ENCODE assay signal across 15 cellular contexts in the genomic region with DNA sequence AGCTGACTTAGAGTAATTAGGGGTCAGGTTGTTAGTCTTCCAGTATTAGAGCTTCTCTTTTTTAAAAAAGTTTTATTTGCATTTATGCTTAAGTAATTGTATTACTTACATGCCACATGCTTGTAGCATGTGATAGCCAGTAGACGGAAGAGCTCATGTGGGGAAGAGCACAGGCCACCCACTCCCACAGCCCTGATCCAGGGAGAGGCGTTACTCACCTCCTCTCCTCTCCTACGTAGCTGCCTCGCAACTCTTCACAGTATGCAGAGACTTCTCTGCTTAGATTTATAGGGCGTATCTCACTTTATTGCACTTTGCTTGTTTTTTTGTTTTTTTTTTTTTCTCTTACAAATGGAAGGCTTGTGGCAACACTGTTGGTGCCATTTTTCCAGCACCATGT.
DNase-seq lines count a peak whose midpoint lies in the region; ATAC-seq and TF ChIP-seq lines count a peak whose summit lies in the region.
"Had no signal": no experiment of that assay in that cellular context is flagged by ENCODE, and none has a peak within 500 bp of the region (broad histone marks: within the 10 kb centered on the region; RNA-seq: fewer than 3 reads in every experiment).

No MANE protein-coding gene starts in this region.

- H3K9ac ChIP-seq in DND-41 (ENCODE audit: low read depth, low read length): no peak overlapping the region

- H3K9me3 Mint-ChIP-seq in activated T-helper 17 cell treated with anti-CD3 and anti-CD28 coated beads, Interleukin-2, amount 50 U/mL, for 72 hours: no peaks in the 10 kb centered on the region
- H3K9me3 Mint-ChIP-seq in stimulated activated naive CD8-positive, alpha-beta T cell treated with anti-CD3 and anti-CD28 coated beads, Interleukin-15, amount 100 ng/mL, for 72 hours: no peaks in the 10 kb centered on the region
- H3K9me3 Mint-ChIP-seq: CD4-positive, alpha-beta T cell; IgD-negative memory B cell had no signal

- TF ChIP-seq CTCF in DND-41 (IDR thresholded peaks at IDR 0.05; ENCODE audit: borderline replicate concordance, extremely low read depth, low read length, poor library complexity, severe bottlenecking): no peak
- TF ChIP-seq CTCF in gastrocnemius medialis (IDR thresholded peaks at IDR 0.05 in 4 of 5, conservative IDR thresholded peaks at IDR 0.05 in 1 of 5): no peak
- no peak for TF ChIP-seq CTCF in suprapubic skin (IDR thresholded peaks at IDR 0.05)
- no peak for TF ChIP-seq CTCF in esophagus squamous epithelium (IDR thresholded peaks at IDR 0.05)

- peaks cover 32% of the 10 kb centered on the region for H3K4me1 Mint-ChIP-seq in activated T-helper 17 cell treated with anti-CD3 and anti-CD28 coated beads, Interleukin-2, amount 50 U/mL, for 72 hours
- H3K4me1 Mint-ChIP-seq in stimulated activated naive CD8-positive, alpha-beta T cell treated with anti-CD3 and anti-CD28 coated beads, Interleukin-15, amount 100 ng/mL, for 72 hours: peaks cover 43% of the 10 kb centered on the region

- H3K9me3 ChIP-seq in DND-41 (ENCODE audit: insufficient read depth, low read length, severe bottlenecking) (no peaks in the 10 kb centered on the region), gastrocnemius medialis (no peaks in the 10 kb centered on the region), suprapubic skin (no peaks in the 10 kb centered on the region), esophagus squamous epithelium (no peaks in the 10 kb centered on the region)
- H3K9me3 ChIP-seq: HAP-1 had no signal

- H3K27ac Mint-ChIP-seq in activated T-helper 17 cell treated with anti-CD3 and anti-CD28 coated beads, Interleukin-2, amount 50 U/mL, for 72 hours: peak overlapping the region; percentile 56
- H3K27ac Mint-ChIP-seq in stimulated activated naive CD8-positive, alpha-beta T cell treated with anti-CD3 and anti-CD28 coated beads, Interleukin-15, amount 100 ng/mL, for 72 hours: no peak overlapping the region
- H3K27ac Mint-ChIP-seq: B cell; CD4-positive, alpha-beta T cell had no signal

- WGBS in suprapubic skin: 92% methylated on average over 5 of the region's 5 CpGs
- 89 to 98% methylated on average over 5 of the region's 5 CpGs for WGBS in esophagus squamous epithelium, 2 donors

- ATAC-seq in DND-41 (ENCODE audit: insufficient read depth, low read depth) (no peak), gastrocnemius medialis (no peak)
- no peak for ATAC-seq in activated T-helper 17 cell treated with anti-CD3 and anti-CD28 coated beads, Interleukin-2, amount 50 U/mL, for 72 hours (replicated peaks)
- no peak for ATAC-seq in stimulated activated naive CD8-positive, alpha-beta T cell treated with anti-CD3 and anti-CD28 coated beads, Interleukin-15, amount 100 ng/mL, for 72 hours
- ATAC-seq: HepG2 had no signal

- peaks cover 66% of the 10 kb centered on the region for H3K36me3 Mint-ChIP-seq in activated T-helper 17 cell treated with anti-CD3 and anti-CD28 coated beads, Interleukin-2, amount 50 U/mL, for 72 hours (ENCODE audit: low read depth)

- intact Hi-C loops in gastrocnemius medialis (cut with DNase I; ENCODE audit: low total_unique reads) (loop anchor here (5.0 kb wide), 1 partner anchor 57 kb away; no protein-coding TSS in a partner anchor), esophagus squamous epithelium (cut with DNase I) (no loop called here)

- DNase-seq in DND-41 (no peak), gastrocnemius medialis (no peak), suprapubic skin (ENCODE audit: low spot score in 2 of 2) (no peak), esophagus squamous epithelium (lab: John Stamatoyannopoulos, UW) (no peak), NCI-H2081 (lab: John Stamatoyannopoulos, UW) (no peak)
- DNase-seq in stimulated activated naive CD8-positive, alpha-beta T cell treated with anti-CD3 and anti-CD28 coated beads, Interleukin-15, amount 100 ng/mL, for 72 hours: no peak
- DNase-seq: CD4-positive, alpha-beta T cell; DMS153; GF-D8 had no signal

- no peak overlapping the region for H2AFZ ChIP-seq in DND-41 (ENCODE audit: low read depth, low read length)

- H4K20me1 ChIP-seq in DND-41 (ENCODE audit: insufficient read depth, low read length): peaks cover 81% of the 10 kb centered on the region

- in situ Hi-C loops in gastrocnemius medialis (cut with MboI; ENCODE audit: low sequenced_read_pairs in 4 of 4): loop anchor here in 3 of 4 donors (10.0 to 25.0 kb wide), 2 partner anchors 160 to 313 kb away; a partner anchor contains a TSS

- no peak for TF ChIP-seq POLR2A in gastrocnemius medialis (IDR thresholded peaks at IDR 0.05)
- TF ChIP-seq POLR2A in suprapubic skin (IDR thresholded peaks at IDR 0.05): no peak
- no peak for TF ChIP-seq POLR2A in esophagus squamous epithelium (IDR thresholded peaks at IDR 0.05)

- H3K36me3 ChIP-seq in DND-41 (ENCODE audit: insufficient read depth, low read length) (peaks cover 80% of the 10 kb centered on the region), gastrocnemius medialis (no peaks in the 10 kb centered on the region), suprapubic skin (peaks cover 28% of the 10 kb centered on the region), esophagus squamous epithelium (peaks cover 0 to 66% (median 6%) of the 10 kb centered on the region in 3 donors)
- H3K36me3 ChIP-seq: HAP-1 had no signal

- H3K4me1 ChIP-seq in DND-41 (ENCODE audit: insufficient read depth, low read length) (0 out of 2 replicates have a peak, but pooled peaks cover 7% of the 10 kb centered on the region), gastrocnemius medialis (peaks cover 37 to 67% of the 10 kb centered on the region in 2 donors), suprapubic skin (no peaks in the 10 kb centered on the region), esophagus squamous epithelium (peaks cover 0 to 21% (median 0%) of the 10 kb centered on the region in 3 donors)
- H3K4me1 ChIP-seq: HAP-1 had no signal

- peaks cover 91% of the 10 kb centered on the region for H3K79me2 ChIP-seq in DND-41 (ENCODE audit: insufficient read depth, low read length)

- H3K27me3 Mint-ChIP-seq in activated T-helper 17 cell treated with anti-CD3 and anti-CD28 coated beads, Interleukin-2, amount 50 U/mL, for 72 hours: no peaks in the 10 kb centered on the region
- H3K27me3 Mint-ChIP-seq in stimulated activated naive CD8-positive, alpha-beta T cell treated with anti-CD3 and anti-CD28 coated beads, Interleukin-15, amount 100 ng/mL, for 72 hours: no peaks in the 10 kb centered on the region
- H3K27me3 Mint-ChIP-seq: B cell; CD4-positive, alpha-beta T cell; IgD-negative memory B cell had no signal

- no peak overlapping the region for H3K4me3 ChIP-seq in DND-41 (ENCODE audit: low read depth in 1 of 2, low read length in 2 of 2)
- no peak overlapping the region for H3K4me3 ChIP-seq in gastrocnemius medialis
- no peak overlapping the region for H3K4me3 ChIP-seq in suprapubic skin
- no peak overlapping the region for H3K4me3 ChIP-seq in esophagus squamous epithelium
- H3K4me3 ChIP-seq: HAP-1 had no signal

- H3K27ac ChIP-seq in DND-41 (ENCODE audit: low read length): 0 out of 2 replicates have a peak overlapping the region, but pooled peaks have one; percentile 3
- peak overlapping the region; percentile 30 to 48 (median 36) for H3K27ac ChIP-seq in gastrocnemius medialis
- no peak overlapping the region for H3K27ac ChIP-seq in suprapubic skin
- no peak overlapping the region for H3K27ac ChIP-seq in esophagus squamous epithelium
- H3K27ac ChIP-seq: C4-2B had no signal

- no peak overlapping the region for H3K4me3 Mint-ChIP-seq in activated T-helper 17 cell treated with anti-CD3 and anti-CD28 coated beads, Interleukin-2, amount 50 U/mL, for 72 hours
- no peak overlapping the region for H3K4me3 Mint-ChIP-seq in stimulated activated naive CD8-positive, alpha-beta T cell treated with anti-CD3 and anti-CD28 coated beads, Interleukin-15, amount 100 ng/mL, for 72 hours
- H3K4me3 Mint-ChIP-seq: B cell; CD4-positive, alpha-beta T cell; IgD-negative memory B cell had no signal

- no peak overlapping the region for H3K4me2 ChIP-seq in DND-41 (ENCODE audit: insufficient read depth, low read length)

- H3K27me3 ChIP-seq in DND-41 (ENCODE audit: insufficient read depth, low read length, poor library complexity) (no peaks in the 10 kb centered on the region), gastrocnemius medialis (no peaks in the 10 kb centered on the region), suprapubic skin (no peaks in the 10 kb centered on the region), esophagus squamous epithelium (no peaks in the 10 kb centered on the region)

- TF ChIP-seq EP300 in suprapubic skin (IDR thresholded peaks at IDR 0.05): no peak

Comparison
In these comparisons a context has a peak if more than half of its experiments do, and no peak if none do; other contexts are left out.
1. H3K27ac ChIP-seq: peak in DND-41 (single experiment) and gastrocnemius medialis (4 of 4); none in suprapubic skin (single experiment) and esophagus squamous epithelium (0 of 4).